In the genomic region with DNA sequence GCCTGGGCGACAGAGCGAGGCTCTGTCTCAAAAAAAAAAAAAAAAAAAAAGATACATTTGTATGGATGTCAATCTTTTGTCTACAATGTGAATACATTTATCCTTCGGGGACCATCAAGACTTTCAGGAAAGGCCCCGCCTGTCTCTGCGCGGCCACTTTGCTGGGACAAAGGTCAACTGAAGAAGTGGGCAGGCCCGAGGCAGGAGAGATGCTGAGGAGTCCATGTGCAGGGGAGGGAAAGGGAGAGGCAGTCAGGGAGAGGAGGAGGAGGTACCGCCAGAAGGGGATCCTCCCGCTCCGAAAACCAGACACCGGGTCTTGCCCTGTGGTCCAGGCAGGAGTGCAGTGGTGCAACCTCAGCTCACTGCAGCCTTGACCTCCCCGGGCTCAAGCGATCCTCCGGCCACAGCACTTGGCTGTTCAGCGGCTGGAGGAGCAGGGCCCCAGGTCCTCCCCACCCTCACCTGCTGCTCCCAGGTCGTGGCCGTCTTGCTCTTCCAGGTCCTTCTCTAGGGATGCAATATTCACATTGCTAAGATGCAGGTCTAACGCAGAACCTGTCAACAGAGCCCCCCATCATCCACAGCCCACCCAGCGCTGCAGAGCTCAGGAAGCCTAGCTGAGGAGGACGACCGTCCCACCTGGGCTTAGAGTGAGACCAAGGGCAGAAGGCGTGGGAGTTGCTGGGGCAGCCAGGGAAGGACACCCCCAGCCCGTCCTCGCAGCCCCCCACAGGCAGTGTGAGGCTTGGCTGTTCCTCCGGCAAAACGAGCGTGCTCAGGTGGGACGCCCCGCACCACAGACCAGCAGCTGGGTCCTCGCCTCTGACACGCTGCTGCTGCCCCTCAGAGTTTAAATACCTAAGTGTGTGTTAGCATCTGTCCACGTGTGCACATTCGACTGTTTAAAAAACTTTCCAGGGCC, we compare ENCODE assay signal across 1 cellular context.
TF ChIP-seq lines count a peak whose summit lies in the region.

No MANE protein-coding gene starts in this region.

TF ChIP-seq in HepG2, 621 proteins besides CTCF, POLR2A, EP300 and RAD21:
- TF ChIP-seq KLF15 (CRISPR knock-in tag; IDR thresholded peaks at IDR 0.05; ENCODE audit: borderline replicate concordance): no peak
- no peak for TF ChIP-seq KMT2A (CRISPR knock-in tag; IDR thresholded peaks at IDR 0.05)
- TF ChIP-seq AGO2 (optimal IDR thresholded peaks at IDR 0.05; ENCODE audit: low read depth, low read length): peak; percentile 38
TF ChIP-seq in HepG2: peak in this region for 1.
